ENCODE assay signal across 1 cellular context in the genomic region with DNA sequence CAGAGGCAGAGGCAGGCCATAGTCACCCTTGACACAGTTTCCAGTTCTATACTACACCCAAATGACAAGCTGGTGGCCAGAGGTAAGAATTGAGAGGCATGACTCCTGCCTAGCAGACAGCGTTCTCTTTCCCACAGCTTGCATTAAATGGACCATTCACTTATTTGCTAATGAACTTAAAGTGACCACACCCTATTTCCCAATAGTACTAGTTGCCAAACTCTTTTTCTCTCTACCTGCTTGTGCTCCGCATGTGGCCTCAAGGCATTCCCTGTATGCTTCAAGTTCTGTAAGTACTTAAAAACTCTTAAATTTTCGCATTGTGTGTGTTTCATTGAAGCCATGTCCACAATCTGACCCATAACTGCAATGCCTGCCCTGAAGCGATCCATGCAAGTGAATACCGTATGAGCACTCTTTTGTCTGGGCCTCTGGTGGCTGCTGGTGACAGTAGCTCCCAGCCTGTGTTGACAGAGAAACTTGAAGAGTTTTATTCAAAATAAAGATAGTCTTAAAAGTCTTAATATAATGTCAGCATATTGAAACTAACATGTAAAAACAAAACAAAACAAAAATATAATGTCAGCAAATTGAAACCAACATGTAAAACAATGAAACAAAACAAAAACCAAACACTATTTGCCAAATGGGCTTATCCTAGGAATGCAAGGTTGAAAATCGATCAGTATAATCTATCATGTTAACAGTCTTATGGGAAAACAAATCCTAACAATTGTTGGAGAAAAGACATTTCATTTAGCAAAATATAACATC.
TF ChIP-seq lines count a peak whose summit lies in the region.

No MANE protein-coding gene starts in this region.

TF ChIP-seq in K562, 482 proteins besides CTCF, POLR2A, EP300 and RAD21:
- TF ChIP-seq ZNF316 (IDR thresholded peaks at IDR 0.05) (peak; percentile 84), BRD9 (IDR thresholded peaks at IDR 0.05; ENCODE audit: low read depth, partially characterized antibody) (no peak), RCOR1 (IDR thresholded peaks at IDR 0.05; ENCODE audit: borderline replicate concordance in 1 of 2, low read depth in 2 of 2, low read length in 2 of 2) (no peak), C11orf30 (IDR thresholded peaks at IDR 0.05; ENCODE audit: low read depth) (peak; percentile 51; the same call in 1 of the 2 replicates), MAFG (tag; conservative IDR thresholded peaks at IDR 0.05) (peak; percentile 33; the same call in 1 of the 2 replicates)
